ENCODE assay signal across 10 cellular contexts in the genomic region with DNA sequence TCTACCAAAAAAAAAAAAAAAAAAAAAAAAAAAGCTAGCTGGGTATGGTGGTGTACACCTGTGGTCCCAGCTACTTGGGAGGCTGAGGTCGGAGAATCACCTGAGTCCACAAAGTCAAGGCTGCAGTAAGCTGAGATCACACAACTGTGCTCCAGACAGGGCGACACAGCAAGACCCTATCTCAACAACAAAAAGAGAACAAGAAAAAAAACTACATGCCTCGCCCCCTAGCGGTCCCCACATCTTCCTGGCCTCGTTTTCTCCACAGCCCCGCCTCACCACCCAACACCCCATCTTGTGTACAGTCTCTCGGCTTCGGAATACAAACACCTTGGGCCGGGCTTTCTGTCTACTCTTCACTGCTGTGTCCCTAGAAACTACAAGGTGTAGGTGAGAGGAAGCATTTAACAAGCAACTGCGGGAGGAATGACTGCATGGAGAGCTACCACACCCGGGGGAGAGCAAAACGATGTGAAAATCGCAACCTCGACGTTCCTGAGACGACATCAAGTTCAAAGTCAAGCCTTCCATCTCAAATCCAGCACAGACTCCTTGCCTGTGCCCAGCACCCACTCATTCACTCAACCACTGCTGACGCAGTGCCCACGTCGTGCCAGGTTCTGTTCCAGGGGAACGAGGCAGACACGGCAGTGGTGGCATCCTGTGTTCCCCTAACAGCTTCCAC.
"Had no signal": no experiment of that assay in that cellular context is flagged by ENCODE, and none has a peak within 500 bp of the region (broad histone marks: within the 10 kb centered on the region; RNA-seq: fewer than 3 reads in every experiment).

No MANE protein-coding gene starts in this region.

- H3K27ac Mint-ChIP-seq: activated naive CD8-positive, alpha-beta T cell treated with anti-CD3 and anti-CD28 coated beads, Interleukin-2, amount 50 U/mL, for 24 hours; activated T-helper 1 cell treated with anti-CD3 and anti-CD28 coated beads, Interleukin-12 subunit alpha, Interleukin-12 subunit beta, Interleukin-2, Interleukin-4 antibody, amounts not matched to agents 30 ng/mL and 10 ng/mL and 1 ng/mL, durations not matched to agents 14 hours and 24 hours and 36 hours; neural progenitor cell; T-helper 2 cell treated with Interferon-gamma antibody and Interleukin-4, amounts not matched to agents 5 μg/mL and 100 μg/mL, for 36 hours had no signal

- ATAC-seq: activated naive CD8-positive, alpha-beta T cell treated with anti-CD3 and anti-CD28 coated beads, Interleukin-2, amount 50 U/mL, for 24 hours; gastroesophageal sphincter; stimulated activated effector memory CD8-positive, alpha-beta T cell treated with anti-CD3 and anti-CD28 coated beads, Interleukin-12 subunit alpha, Interleukin-12 subunit beta, amount 100 ng/mL, for 72 hours had no signal

- H3K4me3 Mint-ChIP-seq: activated CD4-positive, alpha-beta T cell treated with anti-CD3 and anti-CD28 coated beads, Interleukin-2, amount 10 ng/mL, durations not matched to agents 7 days and 5 days; activated naive CD8-positive, alpha-beta T cell treated with anti-CD3 and anti-CD28 coated beads, Interleukin-2, amount 50 U/mL, for 24 hours; activated T-helper 1 cell treated with anti-CD3 and anti-CD28 coated beads, Interleukin-12 subunit alpha, Interleukin-12 subunit beta, Interleukin-2, Interleukin-4 antibody, amounts not matched to agents 30 ng/mL and 10 ng/mL and 1 ng/mL, durations not matched to agents 14 hours and 24 hours and 36 hours; neural progenitor cell; stimulated activated effector memory CD8-positive, alpha-beta T cell treated with anti-CD3 and anti-CD28 coated beads, Interleukin-12 subunit alpha, Interleukin-12 subunit beta, amount 100 ng/mL, for 72 hours; T-helper 2 cell treated with Interferon-gamma antibody and Interleukin-4, amounts not matched to agents 5 μg/mL and 100 μg/mL, for 36 hours had no signal

- H3K4me1 Mint-ChIP-seq: activated naive CD8-positive, alpha-beta T cell treated with anti-CD3 and anti-CD28 coated beads, Interleukin-2, amount 50 U/mL, for 24 hours; neural progenitor cell had no signal

- DNase-seq: activated CD4-positive, alpha-beta T cell treated with anti-CD3 and anti-CD28 coated beads, Interleukin-2, amount 10 ng/mL, durations not matched to agents 7 days and 5 days; activated CD8-positive, alpha-beta memory T cell treated with anti-CD3 and anti-CD28 coated beads, Interleukin-2, amount 50 U/mL, for 48 hours; activated naive CD4-positive, alpha-beta T cell; activated naive CD8-positive, alpha-beta T cell treated with anti-CD3 and anti-CD28 coated beads, Interleukin-2, amount 50 U/mL, for 24 hours; ovary had no signal

- H3K27me3 Mint-ChIP-seq: activated CD4-positive, alpha-beta T cell treated with anti-CD3 and anti-CD28 coated beads, Interleukin-2, amount 10 ng/mL, durations not matched to agents 7 days and 5 days; activated naive CD8-positive, alpha-beta T cell treated with anti-CD3 and anti-CD28 coated beads, Interleukin-2, amount 50 U/mL, for 24 hours had no signal

- H3K9me3 Mint-ChIP-seq: activated CD4-positive, alpha-beta T cell treated with anti-CD3 and anti-CD28 coated beads, Interleukin-2, amount 10 ng/mL, durations not matched to agents 7 days and 5 days; activated naive CD8-positive, alpha-beta T cell treated with anti-CD3 and anti-CD28 coated beads, Interleukin-2, amount 50 U/mL, for 24 hours; activated T-helper 1 cell treated with anti-CD3 and anti-CD28 coated beads, Interleukin-12 subunit alpha, Interleukin-12 subunit beta, Interleukin-2, Interleukin-4 antibody, amounts not matched to agents 30 ng/mL and 10 ng/mL and 1 ng/mL, durations not matched to agents 14 hours and 24 hours and 36 hours; neural progenitor cell; stimulated activated effector memory CD8-positive, alpha-beta T cell treated with anti-CD3 and anti-CD28 coated beads, Interleukin-12 subunit alpha, Interleukin-12 subunit beta, amount 100 ng/mL, for 72 hours; T-helper 2 cell treated with Interferon-gamma antibody and Interleukin-4, amounts not matched to agents 5 μg/mL and 100 μg/mL, for 36 hours had no signal
